In genomic region chr10:100370976-100371706, GRCh38 we compare ENCODE assay signal across 8 cellular contexts. TPM values are rescaled to one million over a fixed set of nuclear protein-coding genes. Genes with fewer than 3 reads are reported as not detected.
DNase-seq lines count a peak whose midpoint lies in the region; ATAC-seq lines count a peak whose summit lies in the region.

No MANE protein-coding gene starts in this region.

- H3K9me3 Mint-ChIP-seq in stimulated activated memory B cell treated with anti-CD40 and anti-IgM and Interleukin-4, amounts not matched to agents 10 μg/mL and 1 μg/mL and 100 μg/mL, for 72 hours, result no peaks in the 10 kb centered on the region

- H3K4me1 Mint-ChIP-seq in stimulated activated memory B cell treated with anti-CD40 and anti-IgM and Interleukin-4, amounts not matched to agents 10 μg/mL and 1 μg/mL and 100 μg/mL, for 72 hours, result peaks cover 19% of the 10 kb centered on the region

- peak; percentile 61 for ATAC-seq in stimulated activated memory B cell treated with anti-CD40 and anti-IgM and Interleukin-4, amounts not matched to agents 10 μg/mL and 1 μg/mL and 100 μg/mL, for 72 hours

- H3K27ac Mint-ChIP-seq in stimulated activated memory B cell treated with anti-CD40 and anti-IgM and Interleukin-4, amounts not matched to agents 10 μg/mL and 1 μg/mL and 100 μg/mL, for 72 hours, result peak overlapping the region; percentile 21

- H3K4me3 Mint-ChIP-seq in stimulated activated memory B cell treated with anti-CD40 and anti-IgM and Interleukin-4, amounts not matched to agents 10 μg/mL and 1 μg/mL and 100 μg/mL, for 72 hours, result peak overlapping the region; percentile 4

- H3K36me3 Mint-ChIP-seq in stimulated activated memory B cell treated with anti-CD40 and anti-IgM and Interleukin-4, amounts not matched to agents 10 μg/mL and 1 μg/mL and 100 μg/mL, for 72 hours, result no peaks in the 10 kb centered on the region

- DNase-seq in GM03348 (ENCODE audit: low spot score) (peak; percentile 86), NOMO-1 treated with dmso at 0.1 percent for 144 hours (lab: John Stamatoyannopoulos, UW; ENCODE audit: unreplicated experiment) (peak; percentile 80), activated T-cell treated with anti-CD3 and anti-CD28 coated beads for 4 hours (peak; percentile 14), epidermal melanocyte (ENCODE audit: insufficient read length, low spot score) (peak; percentile 79), mucosa of gallbladder (ENCODE audit: low spot score) (peak; percentile 77), NCI-H748 (lab: John Stamatoyannopoulos, UW; ENCODE audit: unreplicated experiment) (no peak), NCI-H187 (lab: John Stamatoyannopoulos, UW) (no peak)

- peaks cover 12% of the 10 kb centered on the region for H3K27me3 Mint-ChIP-seq in stimulated activated memory B cell treated with anti-CD40 and anti-IgM and Interleukin-4, amounts not matched to agents 10 μg/mL and 1 μg/mL and 100 μg/mL, for 72 hours

RNA-seq across cellular contexts. Expression of gene SCD, which starts 24.1 kb away (rescaled TPM):
- total RNA-seq in mucosa of gallbladder, result 97.0 TPM

RNA-seq across cellular contexts. Expression of gene PKD2L1, which starts 41.1 kb away (rescaled TPM):
- total RNA-seq in mucosa of gallbladder, result not detected

Comparison
In these comparisons a context has a peak if more than half of its experiments do, and no peak if none do; other contexts are left out.
1. DNase-seq: peak in GM03348 (single experiment), NOMO-1 treated with dmso at 0.1 percent for 144 hours (single experiment), activated T-cell treated with anti-CD3 and anti-CD28 coated beads for 4 hours (single experiment), epidermal melanocyte (single experiment) and mucosa of gallbladder (single experiment); none in NCI-H748 (single experiment) and NCI-H187 (0 of 2).